18 cellular contexts compared by ENCODE assay signal in the genomic region with DNA sequence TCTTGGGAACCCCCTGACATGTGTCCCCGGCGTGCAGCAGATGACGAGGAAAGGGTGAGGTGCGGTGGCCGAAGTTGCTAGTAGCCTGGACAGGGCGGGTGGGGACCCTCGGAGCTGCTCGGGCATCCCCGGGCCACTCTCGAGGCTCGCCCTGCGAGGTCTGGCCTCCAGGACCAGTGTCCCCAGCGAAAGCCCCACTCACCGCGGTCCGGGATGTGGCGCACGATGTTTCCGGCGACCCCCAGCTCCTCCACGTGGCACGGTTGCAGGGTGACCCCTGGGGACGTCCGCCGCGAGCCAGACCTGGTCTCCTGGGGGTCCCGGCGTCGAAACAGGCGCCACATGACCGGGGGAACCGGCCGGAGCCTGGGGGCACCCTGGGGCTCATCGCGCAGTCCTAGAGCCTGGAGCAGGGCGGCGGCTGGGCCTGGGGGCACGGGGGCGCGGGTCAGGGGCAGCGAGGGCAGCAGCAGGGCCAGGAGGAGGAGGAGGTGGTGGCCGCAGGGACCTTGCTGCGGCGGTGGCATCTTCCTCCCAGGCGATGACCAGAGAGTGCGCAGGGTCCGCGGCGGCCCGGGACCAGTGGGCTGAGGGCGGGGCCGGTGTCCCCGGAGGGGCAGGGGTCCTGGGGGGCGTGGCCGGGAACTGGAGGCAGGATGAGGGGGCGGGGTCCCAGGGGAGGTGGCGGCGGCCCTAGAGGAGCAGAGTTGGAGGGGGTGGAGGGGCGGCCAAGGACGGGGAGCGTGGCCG. TPM values are rescaled to one million over a fixed set of nuclear protein-coding genes. Genes with fewer than 3 reads are reported as not detected.
"Had no signal": no experiment of that assay in that cellular context is flagged by ENCODE, and none has a peak within 500 bp of the region (broad histone marks: within the 10 kb centered on the region; RNA-seq: fewer than 3 reads in every experiment).

No MANE protein-coding gene starts in this region.

- H3K4me3 Mint-ChIP-seq: activated CD4-positive, alpha-beta T cell treated with anti-CD3 and anti-CD28 coated beads, Interleukin-2, amount 10 ng/mL, durations not matched to agents 7 days and 5 days; activated naive CD8-positive, alpha-beta T cell treated with anti-CD3 and anti-CD28 coated beads for 36 hours; activated T-cell treated with anti-CD3 and anti-CD28 coated beads, Interleukin-2, amount 50 U/mL, for 72 hours; brain; stimulated activated naive CD8-positive, alpha-beta T cell treated with anti-CD3 and anti-CD28 coated beads, Interleukin-15, Interleukin-2, amounts not matched to agents 100 ng/mL and 50 ng/mL, for 24 hours; T-helper 2 cell treated with Interferon-gamma antibody and Interleukin-4, amounts not matched to agents 5 μg/mL and 100 μg/mL, for 36 hours; type B pancreatic cell had no signal

- H3K4me1 Mint-ChIP-seq: activated naive CD8-positive, alpha-beta T cell treated with anti-CD3 and anti-CD28 coated beads for 36 hours had no signal

- DNase-seq: activated CD4-positive, alpha-beta T cell treated with anti-CD3 and anti-CD28 coated beads, Interleukin-2, amount 10 ng/mL, durations not matched to agents 7 days and 5 days; activated CD8-positive, alpha-beta memory T cell treated with anti-CD3 and anti-CD28 coated beads, Interleukin-2, amount 50 U/mL, for 48 hours; activated naive CD8-positive, alpha-beta T cell treated with anti-CD3 and anti-CD28 coated beads for 36 hours; activated T-cell treated with anti-CD3 and anti-CD28 coated beads, Interleukin-2, amount 50 U/mL, for 72 hours; central memory CD4-positive, alpha-beta T cell; cortex of kidney; effector CD8-positive, alpha-beta T cell; foreskin melanocyte; left colon; naive thymus-derived CD8-positive, alpha-beta T cell; small intestine; stimulated activated CD8-positive, alpha-beta memory T cell treated with anti-CD3 and anti-CD28 coated beads, Interleukin-4, amount 100 ng/mL, for 48 hours had no signal

- H3K27ac ChIP-seq: neutrophil had no signal

- H3K27me3 Mint-ChIP-seq: brain, type B pancreatic cell had no signal

- H3K9me3 Mint-ChIP-seq: activated CD4-positive, alpha-beta T cell treated with anti-CD3 and anti-CD28 coated beads, Interleukin-2, amount 10 ng/mL, durations not matched to agents 7 days and 5 days; activated naive CD8-positive, alpha-beta T cell treated with anti-CD3 and anti-CD28 coated beads for 36 hours; activated T-cell treated with anti-CD3 and anti-CD28 coated beads, Interleukin-2, amount 50 U/mL, for 72 hours; stimulated activated naive CD8-positive, alpha-beta T cell treated with anti-CD3 and anti-CD28 coated beads, Interleukin-15, Interleukin-2, amounts not matched to agents 100 ng/mL and 50 ng/mL, for 24 hours; T-helper 2 cell treated with Interferon-gamma antibody and Interleukin-4, amounts not matched to agents 5 μg/mL and 100 μg/mL, for 36 hours; type B pancreatic cell had no signal

- FAIRE-seq: islet of Langerhans, small intestine had no signal

- H3K9me3 ChIP-seq: neutrophil had no signal

- H3K27ac Mint-ChIP-seq: activated CD4-positive, alpha-beta T cell treated with anti-CD3 and anti-CD28 coated beads, Interleukin-2, amount 10 ng/mL, durations not matched to agents 7 days and 5 days; activated naive CD8-positive, alpha-beta T cell treated with anti-CD3 and anti-CD28 coated beads for 36 hours; T-helper 2 cell treated with Interferon-gamma antibody and Interleukin-4, amounts not matched to agents 5 μg/mL and 100 μg/mL, for 36 hours; type B pancreatic cell had no signal

- ATAC-seq: activated T-cell treated with anti-CD3 and anti-CD28 coated beads, Interleukin-2, amount 50 U/mL, for 72 hours had no signal

RNA-seq across cellular contexts. Expression of a gene that starts 26.0 kb away (rescaled TPM):
- total RNA-seq: activated CD4-positive, alpha-beta T cell treated with anti-CD3 and anti-CD28 coated beads, Interleukin-2, amount 10 ng/mL, durations not matched to agents 7 days and 5 days; activated T-cell treated with anti-CD3 and anti-CD28 coated beads, Interleukin-2, amount 50 U/mL, for 72 hours; naive thymus-derived CD8-positive, alpha-beta T cell had no signal
- polyA plus RNA-seq: naive thymus-derived CD8-positive, alpha-beta T cell had no signal
